ENCODE assay signal across 9 cellular contexts in the genomic region with DNA sequence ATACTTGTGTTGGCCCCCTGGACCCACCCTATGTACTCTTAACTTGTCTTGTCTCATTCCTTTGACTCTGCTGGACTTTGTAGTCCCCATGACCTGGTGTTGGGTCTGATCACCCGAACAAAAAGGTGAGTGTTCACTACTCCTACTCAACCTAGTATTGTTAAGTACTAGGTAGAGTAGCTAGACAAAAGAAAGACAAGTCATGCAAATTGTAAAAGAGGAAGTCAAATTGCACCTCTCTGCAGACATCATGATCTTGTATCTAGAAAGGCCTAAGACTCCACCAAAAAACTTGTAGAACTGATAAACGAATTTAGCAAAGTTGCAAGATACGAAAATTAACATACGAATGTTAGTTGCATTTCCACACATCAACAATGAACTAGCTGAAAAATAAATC. TPM values are rescaled to one million over a fixed set of nuclear protein-coding genes. Genes with fewer than 3 reads are reported as not detected.
"Had no signal": no experiment of that assay in that cellular context is flagged by ENCODE, and none has a peak within 500 bp of the region (broad histone marks: within the 10 kb centered on the region; RNA-seq: fewer than 3 reads in every experiment).

No MANE protein-coding gene starts in this region.

- FAIRE-seq: G401.6, GM12878, GM12891, GM12892, GM18507, GM19239 had no signal

- ATAC-seq: GM12878 had no signal

- DNase-seq: GDM1, GF-D8 had no signal

- H3K4me3 ChIP-seq: GM12878 had no signal

RNA-seq across cellular contexts. Expression of a gene that starts 40.8 kb away (rescaled TPM):
- total RNA-seq: G401, GM12878 had no signal
